ENCODE assay signal across 33 cellular contexts in genomic region chr2:130845507-130846085, GRCh38. TPM values are rescaled to one million over a fixed set of nuclear protein-coding genes. Genes with fewer than 3 reads are reported as not detected.
DNase-seq lines count a peak whose midpoint lies in the region; ATAC-seq, FAIRE-seq and TF ChIP-seq lines count a peak whose summit lies in the region.
"Had no signal": no experiment of that assay in that cellular context is flagged by ENCODE, and none has a peak within 500 bp of the region (broad histone marks: within the 10 kb centered on the region; RNA-seq: fewer than 3 reads in every experiment).

No MANE protein-coding gene starts in this region.

- H3K4me1 Mint-ChIP-seq in H9, result peaks cover 21 to 22% of the 10 kb centered on the region in 2 experiments

- H3K23ac ChIP-seq in H9 (ENCODE audit: insufficient read length, low read depth, low read length), result no peak overlapping the region
- no peak overlapping the region for H3K23ac ChIP-seq in mesendoderm (ENCODE audit: low read length)

- no peak overlapping the region for H3T11ph ChIP-seq in H9 (ENCODE audit: low read length)

- no peak overlapping the region for H3K4me3 Mint-ChIP-seq in H9
- H3K4me3 Mint-ChIP-seq: activated T-cell treated with anti-CD3 and anti-CD28 coated beads, Interleukin-2, amount 50 U/mL, for 72 hours; brain; natural killer cell treated with Interleukin-12 subunit alpha and Interleukin-12 subunit beta and Interleukin-15 and Interleukin-18, amount 100 ng/mL, for 72 hours; type B pancreatic cell had no signal

- DNase-seq in H9 (no peak), RWPE2 (ENCODE audit: low spot score) (no peak), mesendoderm (no peak), Kasumi-1 (lab: John Stamatoyannopoulos, UW) (no peak), D721Med (ENCODE audit: insufficient read length, low spot score) (no peak), SHP77 treated with DMSO at 0.1 percent for 48 hours (lab: John Stamatoyannopoulos, UW) (no peak)
- DNase-seq: activated CD4-positive, alpha-beta T cell treated with anti-CD3 and anti-CD28 coated beads, Interleukin-2, amount 50 U/mL, for 48 hours; activated T-cell treated with anti-CD3 and anti-CD28 coated beads, Interleukin-2, amount 50 U/mL, for 72 hours; adrenal gland; BE2C; dorsolateral prefrontal cortex; gastrocnemius medialis; GOT3; lower lobe of right lung; MV-4-11; NCI-H1436; NCI-H2081; NCI-H345; NCI-H774; RPMI8226; stimulated activated naive CD4-positive, alpha-beta T cell had no signal

- no peak overlapping the region for H2AFZ ChIP-seq in H9 (ENCODE audit: low read length)

- no peak overlapping the region for H3K4ac ChIP-seq in H9 (ENCODE audit: low read depth, low read length)
- H3K4ac ChIP-seq in mesendoderm (ENCODE audit: low read depth, low read length), result no peak overlapping the region

- no peak overlapping the region for H3K56ac ChIP-seq in H9 (ENCODE audit: insufficient read length, low read depth, low read length)
- peak overlapping the region; percentile 10 for H3K56ac ChIP-seq in mesendoderm (ENCODE audit: low read length)

- H3K9ac ChIP-seq in BLaER1 treated with 17β-estradiol and CSF1 and Interleukin-3, amounts not matched to agents 10 nM and 100 nM, result peak overlapping the region in 8 of 11 experiments; percentile 10 to 56 (median 28); a peak in 5 of 22 replicates
- no peak overlapping the region for H3K9ac ChIP-seq in H9 (ENCODE audit: extremely low read depth, insufficient read length, low read length)
- H3K9ac ChIP-seq in mesendoderm (ENCODE audit: low read length), result no peak overlapping the region
- H3K9ac ChIP-seq: SK-N-SH had no signal

- no peaks in the 10 kb centered on the region for H3K9me3 Mint-ChIP-seq in H9
- H3K9me3 Mint-ChIP-seq: activated T-cell treated with anti-CD3 and anti-CD28 coated beads, Interleukin-2, amount 50 U/mL, for 72 hours; natural killer cell treated with Interleukin-12 subunit alpha and Interleukin-12 subunit beta and Interleukin-15 and Interleukin-18, amount 100 ng/mL, for 72 hours; type B pancreatic cell had no signal

- peaks cover 9% of the 10 kb centered on the region; the same call in 1 of the 2 replicates for H3K27me3 Mint-ChIP-seq in H9 (ENCODE audit: low read depth)

- no peak overlapping the region for H2BK12ac ChIP-seq in H9 (ENCODE audit: insufficient read length, low read depth, low read length)

- peak overlapping the region in 6 of 11 experiments; percentile 18 to 55 (median 34); a peak in 7 of 22 replicates for H3K27ac ChIP-seq in BLaER1 treated with 17β-estradiol and CSF1 and Interleukin-3, amounts not matched to agents 10 nM and 100 nM
- no peak overlapping the region for H3K27ac ChIP-seq in H9 (ENCODE audit: insufficient read length, low read depth, low read length)
- H3K27ac ChIP-seq in RWPE2 (ENCODE audit: poor library complexity, severe bottlenecking), result peak overlapping the region; percentile 44
- no peak overlapping the region for H3K27ac ChIP-seq in mesendoderm (ENCODE audit: low read depth, low read length)
- H3K27ac ChIP-seq: adrenal gland, gastrocnemius medialis, HL-60, lower lobe of right lung, pancreas, skin epidermis had no signal

- no peak overlapping the region for H2BK15ac ChIP-seq in H9 (ENCODE audit: low read depth, low read length)
- H2BK15ac ChIP-seq in mesendoderm (replicated peaks; ENCODE audit: low read depth), result no peak overlapping the region

- no peaks in the 10 kb centered on the region for H3K36me3 Mint-ChIP-seq in H9 (ENCODE audit: insufficient read depth in 1 of 3, low read depth in 3 of 3)
- H3K36me3 Mint-ChIP-seq: brain; natural killer cell treated with Interleukin-12 subunit alpha and Interleukin-12 subunit beta and Interleukin-15 and Interleukin-18, amount 100 ng/mL, for 72 hours; type B pancreatic cell had no signal

- no peak for FAIRE-seq in D721Med (lab: Jason Lieb, UNC)
- FAIRE-seq: endometrium, pancreas, TTC549 had no signal

- H3K79me2 ChIP-seq in H9 (ENCODE audit: insufficient read depth, low read length) (no peaks in the 10 kb centered on the region), mesendoderm (ENCODE audit: control insufficient read depth, insufficient read depth, low read length) (no peaks in the 10 kb centered on the region)

- ATAC-seq in RWPE2 (ENCODE audit: low read depth) (peak; percentile 64), HG03159 (IDR thresholded peaks at IDR 0.05; ENCODE audit: unreplicated experiment) (no peak)
- ATAC-seq: activated CD4-positive, CD25-positive, alpha-beta regulatory T cell treated with anti-CD3 and anti-CD28 coated beads, Interleukin-2, amount 50 U/mL, for 24 hours; activated T-cell treated with anti-CD3 and anti-CD28 coated beads, Interleukin-2, amount 50 U/mL, for 72 hours; gastrocnemius medialis; lower lobe of right lung; pancreas had no signal

- H3K36me3 ChIP-seq in BLaER1 treated with 17β-estradiol and CSF1 and Interleukin-3, amounts not matched to agents 10 nM and 100 nM, result no peaks in the 10 kb centered on the region
- H3K36me3 ChIP-seq in RWPE2 (ENCODE audit: low read depth), result no peaks in the 10 kb centered on the region
- no peaks in the 10 kb centered on the region for H3K36me3 ChIP-seq in mesendoderm (ENCODE audit: control insufficient read depth, insufficient read depth, low read length)
- H3K36me3 ChIP-seq: adrenal gland, BE2C, gastrocnemius medialis, lower lobe of right lung, pancreas had no signal

- H2AK5ac ChIP-seq in H9 (ENCODE audit: insufficient read length, low read length), result no peak overlapping the region
- H2AK5ac ChIP-seq in mesendoderm (ENCODE audit: low read length), result no peak overlapping the region

- H4K8ac ChIP-seq in H9 (replicated peaks; ENCODE audit: insufficient read length, low read depth, low read length) (no peak overlapping the region), mesendoderm (ENCODE audit: low read depth, low read length) (no peak overlapping the region)

- H4K91ac ChIP-seq in H9 (ENCODE audit: insufficient read length, low read depth, low read length), result no peak overlapping the region

- no peak overlapping the region for H2BK20ac ChIP-seq in H9 (ENCODE audit: low read depth, low read length, poor library complexity, severe bottlenecking)

- no peak overlapping the region for H4K5ac ChIP-seq in H9 (ENCODE audit: insufficient read length, low read depth, low read length)
- H4K5ac ChIP-seq in mesendoderm (ENCODE audit: low read length), result no peak overlapping the region

- peaks cover 0 to 8% (median 0%) of the 10 kb centered on the region in 11 experiments; a peak in 8 of 22 replicates for H4K20me1 ChIP-seq in BLaER1 treated with 17β-estradiol and CSF1 and Interleukin-3, amounts not matched to agents 10 nM and 100 nM
- H4K20me1 ChIP-seq in H9 (ENCODE audit: control insufficient read depth, insufficient read depth, insufficient read length), result no peaks in the 10 kb centered on the region

- H2BK120ac ChIP-seq in H9 (ENCODE audit: low read depth, low read length, poor library complexity, severe bottlenecking), result no peak overlapping the region
- no peak overlapping the region for H2BK120ac ChIP-seq in mesendoderm (ENCODE audit: low read depth, low read length)

- no peak overlapping the region for H2BK5ac ChIP-seq in H9 (ENCODE audit: insufficient read length, low read length)
- H2BK5ac ChIP-seq in mesendoderm (ENCODE audit: low read length), result no peak overlapping the region

- H3K4me3 ChIP-seq in BLaER1 treated with 17β-estradiol and CSF1 and Interleukin-3, amounts not matched to agents 10 nM and 100 nM, result no peak overlapping the region
- H3K4me3 ChIP-seq in RWPE2 (ENCODE audit: severe bottlenecking), result no peak overlapping the region
- no peak overlapping the region for H3K4me3 ChIP-seq in mesendoderm (ENCODE audit: low read length)
- H3K4me3 ChIP-seq: adrenal gland, dorsolateral prefrontal cortex, gastrocnemius medialis, lower lobe of right lung, pancreas, skin epidermis had no signal

- H3K27ac Mint-ChIP-seq in H9, result peak overlapping the region; percentile 18 to 57 (median 31); a peak in 2 of 7 replicates
- H3K27ac Mint-ChIP-seq: activated T-cell treated with anti-CD3 and anti-CD28 coated beads, Interleukin-2, amount 50 U/mL, for 72 hours; type B pancreatic cell had no signal

- H3K9me3 ChIP-seq in BLaER1 treated with 17β-estradiol and CSF1 and Interleukin-3, amounts not matched to agents 10 nM and 100 nM (replicated peaks in 1 of 11), result no peaks in the 10 kb centered on the region
- H3K9me3 ChIP-seq in H9 (ENCODE audit: control insufficient read depth, low read depth, low read length) (no peaks in the 10 kb centered on the region), RWPE2 (ENCODE audit: severe bottlenecking) (no peaks in the 10 kb centered on the region)
- H3K9me3 ChIP-seq: adrenal gland, BE2C, gastrocnemius medialis, lower lobe of right lung, pancreas, SK-N-SH had no signal

- no CpG with 5 or more reads among the region's 13 CpGs for WGBS in H9 (ENCODE audit: extremely low coverage, insufficient read length, low lambda C conversion rate)
- no CpG with 5 or more reads among the region's 13 CpGs for WGBS in mesendoderm (ENCODE audit: extremely low coverage, insufficient coverage, low lambda C conversion rate)

- peaks cover 28 to 77% (median 55%) of the 10 kb centered on the region in 10 experiments for H3K4me1 ChIP-seq in BLaER1 treated with 17β-estradiol and CSF1 and Interleukin-3, amounts not matched to agents 10 nM and 100 nM
- no peaks in the 10 kb centered on the region for H3K4me1 ChIP-seq in H9 (ENCODE audit: insufficient read depth, low read length)
- H3K4me1 ChIP-seq in RWPE2 (ENCODE audit: insufficient read depth, poor library complexity, severe bottlenecking), result peaks cover 19% of the 10 kb centered on the region
- H3K4me1 ChIP-seq in mesendoderm (ENCODE audit: control insufficient read depth, low read depth, low read length), result no peaks in the 10 kb centered on the region
- H3K4me1 ChIP-seq: adrenal gland, BE2C, lower lobe of right lung, pancreas had no signal

- peak overlapping the region; percentile 42 to 99 (median 95); a peak in 21 of 22 replicates for H3K4me2 ChIP-seq in BLaER1 treated with 17β-estradiol and CSF1 and Interleukin-3, amounts not matched to agents 10 nM and 100 nM
- H3K4me2 ChIP-seq in H9 (ENCODE audit: insufficient read depth, insufficient read length, low read length) (no peak overlapping the region), mesendoderm (ENCODE audit: low read length) (no peak overlapping the region)
- H3K4me2 ChIP-seq: SK-N-SH had no signal

- H3K18ac ChIP-seq in H9 (ENCODE audit: insufficient read length, low read depth, low read length) (no peak overlapping the region), mesendoderm (ENCODE audit: low read length) (no peak overlapping the region)

- no peak overlapping the region for H3K14ac ChIP-seq in H9 (ENCODE audit: insufficient read depth, low read length)

- TF ChIP-seq CTCF in H9 (conservative IDR thresholded peaks at IDR 0.05), result no peak
- TF ChIP-seq CTCF in RWPE2 (IDR thresholded peaks at IDR 0.05; ENCODE audit: poor library complexity, severe bottlenecking), result no peak
- TF ChIP-seq CTCF in D721Med (IDR thresholded peaks at IDR 0.05; ENCODE audit: insufficient read depth, missing control alignments), result no peak

- peaks cover 0 to 4% (median 0%) of the 10 kb centered on the region in 11 experiments; a peak in 3 of 22 replicates for H3K27me3 ChIP-seq in BLaER1 treated with 17β-estradiol and CSF1 and Interleukin-3, amounts not matched to agents 10 nM and 100 nM
- no peaks in the 10 kb centered on the region for H3K27me3 ChIP-seq in H9 (ENCODE audit: insufficient read depth, low read length)
- no peaks in the 10 kb centered on the region for H3K27me3 ChIP-seq in RWPE2 (ENCODE audit: insufficient read depth, poor library complexity, severe bottlenecking)
- no peaks in the 10 kb centered on the region for H3K27me3 ChIP-seq in mesendoderm (ENCODE audit: insufficient read depth, low read length, poor library complexity)
- H3K27me3 ChIP-seq: adrenal gland, BE2C, gastrocnemius medialis, pancreas had no signal

- no peaks in the 10 kb centered on the region for H3K79me1 ChIP-seq in H9 (ENCODE audit: insufficient read depth, low read depth, low read length, poor library complexity, severe bottlenecking)
- H3K79me1 ChIP-seq in mesendoderm (ENCODE audit: low read length), result no peaks in the 10 kb centered on the region

- no peaks in the 10 kb centered on the region for H3K23me2 ChIP-seq in H9 (ENCODE audit: insufficient read length, low read depth, low read length, poor library complexity, severe bottlenecking)

RNA-seq across cellular contexts. Expression of gene ARHGEF4, which starts 8.9 kb away (rescaled TPM):
- 12.5 and 12.6 TPM in 2 replicates for total RNA-seq in H9 (2021)
- polyA plus RNA-seq in mesendoderm (2013, experiment 1 of 2), result 3.3 TPM
- polyA plus RNA-seq in mesendoderm (2013, experiment 2 of 2), result 3.3 TPM
- total RNA-seq: natural killer cell treated with Interleukin-12 subunit alpha and Interleukin-12 subunit beta and Interleukin-15 and Interleukin-18, amount 100 ng/mL, for 72 hours had no signal

Comparison
In these comparisons a context has a peak if more than half of its experiments do, and no peak if none do; other contexts are left out.
1. H3K27ac ChIP-seq: peak in BLaER1 treated with 17β-estradiol and CSF1 and Interleukin-3, amounts not matched to agents 10 nM and 100 nM (6 of 11) and RWPE2 (single experiment); none in H9 (single experiment) and mesendoderm (single experiment).
2. H3K4me2 ChIP-seq: peak in BLaER1 treated with 17β-estradiol and CSF1 and Interleukin-3, amounts not matched to agents 10 nM and 100 nM (11 of 11); none in H9 (single experiment) and mesendoderm (single experiment).
3. H3K9ac ChIP-seq: peak in BLaER1 treated with 17β-estradiol and CSF1 and Interleukin-3, amounts not matched to agents 10 nM and 100 nM (8 of 11); none in H9 (single experiment) and mesendoderm (single experiment).